In genomic region chr12:7934560-7935463, GRCh38 we compare ENCODE assay signal across 9 cellular contexts. TPM values are rescaled to one million over a fixed set of nuclear protein-coding genes. Genes with fewer than 3 reads are reported as not detected.
DNase-seq lines count a peak whose midpoint lies in the region; FAIRE-seq and TF ChIP-seq lines count a peak whose summit lies in the region.
"Had no signal": no experiment of that assay in that cellular context is flagged by ENCODE, and none has a peak within 500 bp of the region (broad histone marks: within the 10 kb centered on the region; RNA-seq: fewer than 3 reads in every experiment).

No MANE protein-coding gene starts in this region.

- DNase-seq in activated CD4-positive, alpha-beta T cell treated with anti-CD3 and anti-CD28 coated beads, Interleukin-2, amount 10 ng/mL, durations not matched to agents 24 days and 14 days, result peak; percentile 75
- DNase-seq in activated CD4-positive, alpha-beta T cell treated with anti-CD3 and anti-CD28 coated beads, Interleukin-2, amount 50 U/mL, for 48 hours, result no peak
- DNase-seq in adrenal gland (no peak), kidney (no peak), superior temporal gyrus (ENCODE audit: extremely low spot score) (peak; percentile 25), AG08396 (ENCODE audit: low spot score) (no peak), mucosa of gallbladder (ENCODE audit: low spot score) (no peak), occipital lobe (lab: John Stamatoyannopoulos, UW) (no peak)
- DNase-seq: NCI-H774 had no signal

- peaks cover 19% of the 10 kb centered on the region for H3K4me1 Mint-ChIP-seq in activated CD4-positive, alpha-beta T cell treated with anti-CD3 and anti-CD28 coated beads, Interleukin-2, amount 10 ng/mL, durations not matched to agents 24 days and 14 days

- no peaks in the 10 kb centered on the region for H3K27me3 Mint-ChIP-seq in activated CD4-positive, alpha-beta T cell treated with anti-CD3 and anti-CD28 coated beads, Interleukin-2, amount 10 ng/mL, durations not matched to agents 24 days and 14 days

- H3K27ac Mint-ChIP-seq in activated CD4-positive, alpha-beta T cell treated with anti-CD3 and anti-CD28 coated beads, Interleukin-2, amount 10 ng/mL, durations not matched to agents 24 days and 14 days, result no peak overlapping the region

- no peaks in the 10 kb centered on the region for H3K27me3 ChIP-seq in adrenal gland

- H3K9me3 ChIP-seq in adrenal gland (replicated peaks in 1 of 3) (no peaks in the 10 kb centered on the region), kidney (ENCODE audit: control insufficient read depth in 1 of 2, low read length in 2 of 2) (no peaks in the 10 kb centered on the region)

- H3K4me1 ChIP-seq in adrenal gland (replicated peaks in 1 of 2) (no peaks in the 10 kb centered on the region), kidney (ENCODE audit: control insufficient read depth in 1 of 2, insufficient read depth in 1 of 2, low read depth in 1 of 2, low read length in 2 of 2) (no peaks in the 10 kb centered on the region)

- intact Hi-C loops in activated CD4-positive, alpha-beta T cell treated with anti-CD3 and anti-CD28 coated beads, Interleukin-2, amount 10 ng/mL, durations not matched to agents 24 days and 14 days (cut with micrococcal nuclease), result loop anchor here (5.0 to 10.0 kb wide), 3 partner anchors 73 to 310 kb away; partner anchors contain the start of gene NECAP1
- intact Hi-C loops in adrenal gland (cut with DNase I) (loop anchor here (10.0 kb wide), 1 partner anchor 60 kb away; no protein-coding TSS in a partner anchor), kidney (cut with DNase I) (loop anchor here (10.0 kb wide), 1 partner anchor 60 kb away; no protein-coding TSS in a partner anchor)

- 43 to 62% (median 54%) methylated on average over 22 to 24 of the region's 24 CpGs for WGBS in adrenal gland, 4 donors

- H3K9me3 Mint-ChIP-seq in activated CD4-positive, alpha-beta T cell treated with anti-CD3 and anti-CD28 coated beads, Interleukin-2, amount 10 ng/mL, durations not matched to agents 24 days and 14 days, result no peaks in the 10 kb centered on the region

- TF ChIP-seq CTCF in adrenal gland (IDR thresholded peaks at IDR 0.05) (no peak), kidney (IDR thresholded peaks at IDR 0.05; ENCODE audit: borderline replicate concordance, extremely low read depth, insufficient read depth) (no peak)

- H3K4me3 ChIP-seq in adrenal gland (peak overlapping the region in 3 of 4 donors; percentile 3 to 70 (median 23)), kidney (ENCODE audit: low read length in 2 of 2) (peak overlapping the region; percentile 75 to 84)

- H3K27ac ChIP-seq in adrenal gland (peak overlapping the region in 4 of 5 donors; percentile 7 to 90 (median 62)), kidney (ENCODE audit: low read depth in 2 of 2, low read length in 2 of 2) (peak overlapping the region; percentile 75 to 92)

- no peak for FAIRE-seq in kidney (lab: Jason Lieb, UNC)

- H3K36me3 ChIP-seq in adrenal gland (replicated peaks in 1 of 2) (peaks cover 0 to 31% of the 10 kb centered on the region in 2 donors), kidney (ENCODE audit: control insufficient read depth in 1 of 2, insufficient read depth in 2 of 2, low read length in 2 of 2) (peaks cover 2 to 12% of the 10 kb centered on the region in 2 donors)

- H3K36me3 Mint-ChIP-seq in activated CD4-positive, alpha-beta T cell treated with anti-CD3 and anti-CD28 coated beads, Interleukin-2, amount 10 ng/mL, durations not matched to agents 24 days and 14 days (ENCODE audit: low read depth), result peaks cover 22% of the 10 kb centered on the region

- no peak overlapping the region for H3K4me3 Mint-ChIP-seq in activated CD4-positive, alpha-beta T cell treated with anti-CD3 and anti-CD28 coated beads, Interleukin-2, amount 10 ng/mL, durations not matched to agents 24 days and 14 days

- H3K9ac ChIP-seq in kidney (ENCODE audit: low read length in 2 of 2), result peak overlapping the region; percentile 71 to 79

- no peak for TF ChIP-seq POLR2A in adrenal gland (IDR thresholded peaks at IDR 0.05)

RNA-seq across cellular contexts. Expression of gene SLC2A3, which starts 1.2 kb away (rescaled TPM):
- total RNA-seq in activated CD4-positive, alpha-beta T cell treated with anti-CD3 and anti-CD28 coated beads, Interleukin-2, amount 10 ng/mL, durations not matched to agents 24 days and 14 days, result 362 and 366 TPM in 2 replicates
- total RNA-seq in adrenal gland, result 10 to 100 TPM in 7 of 8 donors, 1 to 10 TPM in 1; 8.8 to 52.4 (median 33.5) TPM
- 10 to 100 TPM in 1 of 3 donors, 1 to 10 TPM in 2; 7.2 to 19.5 (median 8.2) TPM for polyA plus RNA-seq in adrenal gland
- total RNA-seq in kidney, result 40.4 TPM
- polyA plus RNA-seq in kidney (ENCODE audit: insufficient read depth, low read depth, low replicate concordance), result 12.1 TPM
- total RNA-seq in mucosa of gallbladder, result 50.6 TPM
- 57.1 TPM for total RNA-seq in occipital lobe

Comparison
In these comparisons a context has a peak if more than half of its experiments do, and no peak if none do; other contexts are left out.
1. DNase-seq: peak in activated CD4-positive, alpha-beta T cell treated with anti-CD3 and anti-CD28 coated beads, Interleukin-2, amount 10 ng/mL, durations not matched to agents 24 days and 14 days (single experiment) and superior temporal gyrus (single experiment); none in activated CD4-positive, alpha-beta T cell treated with anti-CD3 and anti-CD28 coated beads, Interleukin-2, amount 50 U/mL, for 48 hours (0 of 2), adrenal gland (0 of 7), kidney (single experiment), AG08396 (single experiment), mucosa of gallbladder (single experiment) and occipital lobe (single experiment).